ENCODE assay signal across 16 cellular contexts in the genomic region with DNA sequence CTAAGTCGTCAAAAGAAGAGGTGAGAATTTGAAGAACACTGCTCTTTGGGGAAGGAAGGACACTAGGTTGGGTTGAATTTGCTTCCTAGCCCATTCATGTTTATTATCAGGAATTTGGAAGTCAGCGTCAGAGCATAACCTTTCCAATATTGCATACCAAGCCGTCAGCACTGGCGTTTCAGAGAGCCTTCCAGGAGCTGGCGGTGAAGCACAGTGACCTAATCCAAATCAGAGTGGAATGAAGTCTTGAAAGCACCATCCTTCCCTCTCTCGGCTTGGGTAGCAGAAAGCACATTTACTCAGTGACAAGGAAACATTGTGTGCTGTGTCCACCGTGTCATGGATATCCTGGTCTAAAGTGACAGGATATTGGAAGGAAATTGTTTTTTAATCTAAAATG.
DNase-seq lines count a peak whose midpoint lies in the region; FAIRE-seq and TF ChIP-seq lines count a peak whose summit lies in the region.
"Had no signal": no experiment of that assay in that cellular context is flagged by ENCODE, and none has a peak within 500 bp of the region (broad histone marks: within the 10 kb centered on the region; RNA-seq: fewer than 3 reads in every experiment).

No MANE protein-coding gene starts in this region.

- TF ChIP-seq CTCF in astrocyte (IDR thresholded peaks at IDR 0.05; ENCODE audit: insufficient read depth, low read depth, low read length) = no peak
- no peak for TF ChIP-seq CTCF in fibroblast of pulmonary artery (IDR thresholded peaks at IDR 0.05; ENCODE audit: low read length, missing control alignments)
- TF ChIP-seq CTCF in brain microvascular endothelial cell (IDR thresholded peaks at IDR 0.05; ENCODE audit: low read depth, low read length, missing control alignments) = no peak

- H3K4me3 ChIP-seq in GM23248 (no peak overlapping the region), astrocyte (ENCODE audit: insufficient read depth, low read depth, low read length) (no peak overlapping the region), fibroblast of pulmonary artery (replicated peaks; ENCODE audit: low read depth, low read length) (no peak overlapping the region), brain microvascular endothelial cell (ENCODE audit: low read depth, low read length) (no peak overlapping the region)
- H3K4me3 ChIP-seq: SJSA1 had no signal

- peaks cover 7% of the 10 kb centered on the region for H3K4me1 Mint-ChIP-seq in astrocyte (ENCODE audit: low read depth, unreplicated experiment)
- H3K4me1 Mint-ChIP-seq: CD14-positive monocyte had no signal

- no peak overlapping the region for H2AFZ ChIP-seq in GM23248
- no peak overlapping the region for H2AFZ ChIP-seq in astrocyte (ENCODE audit: low read depth, low read length)

- H3K9me3 Mint-ChIP-seq in astrocyte (ENCODE audit: unreplicated experiment) = peaks cover 2% of the 10 kb centered on the region
- H3K9me3 Mint-ChIP-seq: HFFc6 had no signal

- H3K9me2 ChIP-seq in GM23248 (ENCODE audit: insufficient read depth) = no peaks in the 10 kb centered on the region

- WGBS in GM23248 (ENCODE audit: low coverage in 1 of 2, low lambda C conversion rate in 2 of 2, missing lambda C conversion rate in 2 of 2), 2 experiments = 2 to 9% methylated on average over 7 of the region's 7 CpGs

- no peaks in the 10 kb centered on the region for H3K9me3 ChIP-seq in GM23248 (ENCODE audit: low read depth)
- H3K9me3 ChIP-seq in astrocyte (ENCODE audit: insufficient read depth, low read depth, low read length) = no peaks in the 10 kb centered on the region
- H3K9me3 ChIP-seq: SJSA1 had no signal

- H3K27ac ChIP-seq in GM23248 (no peak overlapping the region), astrocyte (ENCODE audit: low read depth, low read length) (no peak overlapping the region), brain microvascular endothelial cell (no peak overlapping the region)
- H3K27ac ChIP-seq: SJSA1 had no signal

- H3K4me2 ChIP-seq in GM23248 (ENCODE audit: unreplicated experiment) (no peak overlapping the region), astrocyte (ENCODE audit: low read length) (no peak overlapping the region)

- H3K36me3 Mint-ChIP-seq in astrocyte (ENCODE audit: low read depth, unreplicated experiment) = no peaks in the 10 kb centered on the region
- H3K36me3 Mint-ChIP-seq: CD14-positive monocyte had no signal

- H3K36me3 ChIP-seq in GM23248 (ENCODE audit: low read depth) = no peaks in the 10 kb centered on the region
- no peaks in the 10 kb centered on the region for H3K36me3 ChIP-seq in astrocyte (ENCODE audit: insufficient read depth, low read length)
- H3K36me3 ChIP-seq in brain microvascular endothelial cell (replicated peaks) = no peaks in the 10 kb centered on the region
- H3K36me3 ChIP-seq: SJSA1 had no signal

- peak; percentile 47 for DNase-seq in GM23248
- DNase-seq in astrocyte (ENCODE audit: low read depth) = peak; percentile 14
- DNase-seq in fibroblast of pulmonary artery (ENCODE audit: low read depth) = peak; percentile 67
- DNase-seq in mucosa of gallbladder (ENCODE audit: low spot score) = peak; percentile 48
- DNase-seq in brain microvascular endothelial cell = no peak
- no peak for DNase-seq in activated effector memory CD4-positive, alpha-beta T cell treated with Interleukin-2 at 50 U/mL for 16 hours
- DNase-seq in stimulated activated CD8-positive, alpha-beta memory T cell treated with anti-CD3 and anti-CD28 coated beads, Interleukin-4, amount 100 ng/mL, for 48 hours = no peak
- DNase-seq: DMS79, H7, HFFc6, NCI-H1417 treated with DMSO at 0.1 percent for 48 hours, NCI-H1930, NCI-H345, NCI-H524 treated with DMSO at 0.1 percent for 48 hours had no signal

- 0 out of 2 replicates have a peak, but pooled peaks cover 3% of the 10 kb centered on the region for H3K4me1 ChIP-seq in GM23248 (ENCODE audit: insufficient read depth)
- H3K4me1 ChIP-seq in astrocyte (ENCODE audit: insufficient read depth, low read length) = no peaks in the 10 kb centered on the region

- no peak overlapping the region for H3K4me3 Mint-ChIP-seq in astrocyte (ENCODE audit: unreplicated experiment)
- H3K4me3 Mint-ChIP-seq: CD14-positive monocyte, HFFc6 had no signal

- no peak for FAIRE-seq in astrocyte (lab: Jason Lieb, UNC)

- in situ Hi-C loops in GM23248 (cut with MboI) = no loop called here
- in situ Hi-C loops in brain microvascular endothelial cell (cut with HindIII; ENCODE audit: low pct_ligation_motif_present, low sequenced_read_pairs) = no loop called here

- no peak overlapping the region for H3K27ac Mint-ChIP-seq in astrocyte (ENCODE audit: unreplicated experiment)
- H3K27ac Mint-ChIP-seq: CD14-positive monocyte, HFFc6 had no signal

- H3K79me2 ChIP-seq in GM23248 (ENCODE audit: insufficient read depth) (no peaks in the 10 kb centered on the region), astrocyte (ENCODE audit: insufficient read depth, low read length) (no peaks in the 10 kb centered on the region)

- no peaks in the 10 kb centered on the region for H4K20me1 ChIP-seq in GM23248 (ENCODE audit: insufficient read depth)
- no peaks in the 10 kb centered on the region for H4K20me1 ChIP-seq in astrocyte (ENCODE audit: insufficient read depth, low read length)

- H3K9ac ChIP-seq in GM23248 = no peak overlapping the region
- H3K9ac ChIP-seq in astrocyte (ENCODE audit: low read length) = no peak overlapping the region

- no peaks in the 10 kb centered on the region for H3F3A ChIP-seq in GM23248 (ENCODE audit: insufficient read depth)

- peaks cover 7% of the 10 kb centered on the region for H3K27me3 Mint-ChIP-seq in astrocyte (ENCODE audit: low read depth, unreplicated experiment)

- H3K27me3 ChIP-seq in GM23248 (replicated peaks; ENCODE audit: insufficient read depth) = peaks cover 25% of the 10 kb centered on the region
- H3K27me3 ChIP-seq in astrocyte (ENCODE audit: insufficient read depth, low read length) = peaks cover 8% of the 10 kb centered on the region
- no peaks in the 10 kb centered on the region for H3K27me3 ChIP-seq in brain microvascular endothelial cell (replicated peaks)
- H3K27me3 ChIP-seq: SJSA1 had no signal

Comparison
In these comparisons a context has a peak if more than half of its experiments do, and no peak if none do; other contexts are left out.
1. DNase-seq: peak in GM23248 (single experiment), astrocyte (single experiment), fibroblast of pulmonary artery (single experiment) and mucosa of gallbladder (single experiment); none in brain microvascular endothelial cell (single experiment), activated effector memory CD4-positive, alpha-beta T cell treated with Interleukin-2 at 50 U/mL for 16 hours (single experiment) and stimulated activated CD8-positive, alpha-beta memory T cell treated with anti-CD3 and anti-CD28 coated beads, Interleukin-4, amount 100 ng/mL, for 48 hours (single experiment).